In the genomic region with DNA sequence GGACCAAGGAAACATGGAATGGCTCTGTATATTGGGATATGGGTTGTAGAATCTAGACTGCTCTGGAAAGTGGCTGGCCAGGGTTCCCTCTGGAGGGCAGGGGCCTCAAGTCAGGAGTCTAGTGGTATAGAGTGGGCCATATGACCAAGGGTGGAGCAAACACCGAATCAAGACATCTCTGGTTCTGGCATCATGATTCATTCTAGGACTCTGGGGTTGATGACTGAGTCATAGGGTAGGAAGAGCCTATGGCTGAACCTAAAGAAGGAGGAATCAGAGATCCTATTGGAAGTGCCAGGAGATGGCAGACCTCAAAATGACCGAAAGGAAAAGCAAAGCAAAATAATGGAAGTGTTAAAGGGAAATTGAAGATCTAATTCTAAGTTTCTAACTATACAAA, we compare ENCODE assay signal across 24 cellular contexts.
"Had no signal": no experiment of that assay in that cellular context is flagged by ENCODE, and none has a peak within 500 bp of the region (broad histone marks: within the 10 kb centered on the region; RNA-seq: fewer than 3 reads in every experiment).

No MANE protein-coding gene starts in this region.

- H3K4me1 ChIP-seq: psoas muscle, spleen, tibial artery, upper lobe of left lung, vagina had no signal

- H3K4me1 Mint-ChIP-seq: naive thymus-derived CD8-positive, alpha-beta T cell; stimulated activated memory B cell treated with anti-CD40 and anti-IgM and Interleukin-4, amounts not matched to agents 10 μg/mL and 1 μg/mL and 100 μg/mL, for 72 hours had no signal

- H3K36me3 Mint-ChIP-seq: stimulated activated memory B cell treated with anti-CD40 and anti-IgM and Interleukin-4, amounts not matched to agents 10 μg/mL and 1 μg/mL and 100 μg/mL, for 72 hours had no signal

- H3K4me3 ChIP-seq: coronary artery, esophagus squamous epithelium, hepatocyte, lung, mucosa of descending colon, psoas muscle, spleen, tibial artery, upper lobe of left lung, vagina had no signal

- H3K9me3 ChIP-seq: neutrophil had no signal

- DNase-seq: effector CD4-positive, alpha-beta T cell; esophagus squamous epithelium; foreskin melanocyte; head of caudate nucleus; left colon; left ventricle myocardium superior; mucosa of descending colon; naive thymus-derived CD8-positive, alpha-beta T cell; psoas muscle; retina; spleen; stimulated activated CD4-positive, alpha-beta T cell treated with anti-CD3 and anti-CD28 coated beads, Interleukin-15, amount 100 ng/mL, for 24 hours; stimulated activated CD4-positive, alpha-beta T cell treated with anti-CD3 and anti-CD28 coated beads, Interleukin-1b, Interleukin-23, amount 100 ng/mL, for 48 hours; stimulated activated CD4-positive, alpha-beta T cell treated with anti-CD3 and anti-CD28 coated beads, Interleukin-4, amount 100 ng/mL, for 24 hours; tibial artery; upper lobe of left lung had no signal

- H3K27ac ChIP-seq: coronary artery, esophagus squamous epithelium, hepatocyte, neutrophil, psoas muscle, spleen, tibial artery, upper lobe of left lung, vagina had no signal

- ATAC-seq: left colon; left ventricle myocardium superior; mucosa of descending colon; naive thymus-derived CD8-positive, alpha-beta T cell; psoas muscle; sciatic nerve; stimulated activated memory B cell treated with anti-CD40 and anti-IgM and Interleukin-4, amounts not matched to agents 10 μg/mL and 1 μg/mL and 100 μg/mL, for 72 hours had no signal

- H3K4me3 Mint-ChIP-seq: naive thymus-derived CD8-positive, alpha-beta T cell; stimulated activated memory B cell treated with anti-CD40 and anti-IgM and Interleukin-4, amounts not matched to agents 10 μg/mL and 1 μg/mL and 100 μg/mL, for 72 hours; stimulated activated naive CD8-positive, alpha-beta T cell treated with anti-CD3 and anti-CD28 coated beads, Interleukin-15, Interleukin-2, amounts not matched to agents 100 ng/mL and 50 ng/mL, for 24 hours had no signal

- H3K27ac Mint-ChIP-seq: naive thymus-derived CD8-positive, alpha-beta T cell; stimulated activated memory B cell treated with anti-CD40 and anti-IgM and Interleukin-4, amounts not matched to agents 10 μg/mL and 1 μg/mL and 100 μg/mL, for 72 hours; stimulated activated naive CD8-positive, alpha-beta T cell treated with anti-CD3 and anti-CD28 coated beads, Interleukin-15, Interleukin-2, amounts not matched to agents 100 ng/mL and 50 ng/mL, for 24 hours had no signal

- H3K27me3 ChIP-seq: esophagus squamous epithelium, hepatocyte, neutrophil, spleen, tibial artery, upper lobe of left lung, vagina had no signal

- H3K36me3 ChIP-seq: esophagus squamous epithelium, neutrophil, spleen, tibial artery, upper lobe of left lung, vagina had no signal

- H3K27me3 Mint-ChIP-seq: stimulated activated memory B cell treated with anti-CD40 and anti-IgM and Interleukin-4, amounts not matched to agents 10 μg/mL and 1 μg/mL and 100 μg/mL, for 72 hours; stimulated activated naive CD8-positive, alpha-beta T cell treated with anti-CD3 and anti-CD28 coated beads, Interleukin-15, Interleukin-2, amounts not matched to agents 100 ng/mL and 50 ng/mL, for 24 hours had no signal
